In genomic region chr11:44605965-44606364, GRCh38 we compare ENCODE assay signal across 17 cellular contexts. TPM values are rescaled to one million over a fixed set of nuclear protein-coding genes. Genes with fewer than 3 reads are reported as not detected.
DNase-seq lines count a peak whose midpoint lies in the region; ATAC-seq, FAIRE-seq and TF ChIP-seq lines count a peak whose summit lies in the region.
"Had no signal": no experiment of that assay in that cellular context is flagged by ENCODE, and none has a peak within 500 bp of the region (broad histone marks: within the 10 kb centered on the region; RNA-seq: fewer than 3 reads in every experiment).

No MANE protein-coding gene starts in this region.

- H3K27ac Mint-ChIP-seq in activated naive CD4-positive, alpha-beta T cell treated with anti-CD3 and anti-CD28 coated beads, Interleukin-2, amount 50 U/mL, for 72 hours: peak overlapping the region; percentile 78 to 84

- H3K4me2 ChIP-seq in OCI-LY7 (ENCODE audit: low read length) (peak overlapping the region; percentile 61; the same call in 1 of the 2 replicates), K562 (ENCODE audit: insufficient read depth, low read length) (no peak overlapping the region)

- H3K9me2 ChIP-seq in OCI-LY7 (ENCODE audit: insufficient read depth, low read length): no peaks in the 10 kb centered on the region

- 63% methylated on average over 7 of the region's 7 CpGs for WGBS in K562 (ENCODE audit: insufficient coverage, low coverage, missing lambda C conversion rate)
- WGBS in psoas muscle, 3 donors: 92 to 97% (median 97%) methylated on average over 7 of the region's 7 CpGs

- no peak overlapping the region for H3K9ac ChIP-seq in K562 (ENCODE audit: insufficient read depth in 1 of 2, low read depth in 2 of 2, low read length in 2 of 2)

- CTCF ChIA-PET in OCI-LY7 (lab: Charles Lee; ENCODE audit: unreplicated experiment): no interaction called here
- CTCF ChIA-PET in K562 (lab: Yijun Ruan, JAX; ENCODE audit: low intra/inter-chr PET ratio): no interaction called here

- H3K9me1 ChIP-seq in K562 (ENCODE audit: control insufficient read depth, insufficient read depth, low read length): no peaks in the 10 kb centered on the region

- TF ChIP-seq EP300 in K562 (IDR thresholded peaks at IDR 0.05; ENCODE audit: low read length): no peak

- H3K9me3 ChIP-seq in OCI-LY7 (ENCODE audit: low read length) (no peaks in the 10 kb centered on the region), K562 (replicated peaks; ENCODE audit: control insufficient read depth, insufficient read depth, low read depth, low read length) (no peaks in the 10 kb centered on the region), tibial artery (no peaks in the 10 kb centered on the region), psoas muscle (no peaks in the 10 kb centered on the region)

- no peak for ATAC-seq in activated naive CD4-positive, alpha-beta T cell treated with anti-CD3 and anti-CD28 coated beads, Interleukin-2, amount 50 U/mL, for 72 hours
- ATAC-seq in K562 (no peak), psoas muscle (no peak)
- ATAC-seq: Panc1 had no signal

- H3K4me1 ChIP-seq in OCI-LY7 (ENCODE audit: insufficient read depth, low read length, poor library complexity, severe bottlenecking): peaks cover 69% of the 10 kb centered on the region
- peaks cover 17 to 19% of the 10 kb centered on the region in 2 experiments; a peak in 4 of 5 replicates for H3K4me1 ChIP-seq in K562 (replicated peaks in 1 of 2; ENCODE audit: control insufficient read depth in 2 of 2, insufficient read depth in 2 of 2, low read length in 2 of 2)
- peaks cover 0 to 100% (median 89%) of the 10 kb centered on the region in 4 donors for H3K4me1 ChIP-seq in tibial artery
- H3K4me1 ChIP-seq in psoas muscle: peaks cover 29% of the 10 kb centered on the region

- H3K36me3 ChIP-seq in OCI-LY7 (ENCODE audit: insufficient read depth, low read length) (no peaks in the 10 kb centered on the region), K562 (ENCODE audit: control insufficient read depth, insufficient read depth, low read length) (no peaks in the 10 kb centered on the region), tibial artery (peaks cover 0 to 24% (median 0%) of the 10 kb centered on the region in 3 donors), psoas muscle (ENCODE audit: insufficient read depth in 1 of 2, low read depth in 1 of 2) (peaks cover 0 to 40% of the 10 kb centered on the region in 2 donors)

- H3K36me3 Mint-ChIP-seq in activated naive CD4-positive, alpha-beta T cell treated with anti-CD3 and anti-CD28 coated beads, Interleukin-2, amount 50 U/mL, for 72 hours: peaks cover 33 to 47% of the 10 kb centered on the region in 2 donors

- TF ChIP-seq RAD21 in K562 (CRISPR knock-in tag; conservative IDR thresholded peaks at IDR 0.05 in 1 of 2, IDR thresholded peaks at IDR 0.05 in 1 of 2): no peak

- FAIRE-seq in K562 (lab: Jason Lieb, UNC): no peak

- H3K9me3 Mint-ChIP-seq in activated naive CD4-positive, alpha-beta T cell treated with anti-CD3 and anti-CD28 coated beads, Interleukin-2, amount 50 U/mL, for 72 hours: no peaks in the 10 kb centered on the region
- H3K9me3 Mint-ChIP-seq: CD14-positive monocyte had no signal

- H3K79me2 ChIP-seq in OCI-LY7 (ENCODE audit: insufficient read depth, low read depth, low read length) (no peaks in the 10 kb centered on the region), K562 (ENCODE audit: control insufficient read depth, insufficient read depth, low read length) (no peaks in the 10 kb centered on the region)

- no peak for DNase-seq in activated naive CD4-positive, alpha-beta T cell treated with anti-CD3 and anti-CD28 coated beads, Interleukin-2, amount 50 U/mL, for 72 hours (ENCODE audit: low spot score in 2 of 2)
- no peak for DNase-seq in activated naive CD4-positive, alpha-beta T cell treated with Interleukin-2 at 50 U/mL for 16 hours
- DNase-seq in OCI-LY7 (ENCODE audit: low spot score) (no peak), K562 (ENCODE audit: extremely low read depth in 1 of 4, low spot score in 3 of 4) (no peak), tibial artery (no peak), MV-4-11 (lab: John Stamatoyannopoulos, UW) (no peak), psoas muscle (no peak), NCI-H748 treated with DMSO at 0.1 percent for 48 hours (lab: John Stamatoyannopoulos, UW) (no peak)
- DNase-seq: DMS53, HCEC 1CT, NCI-H1436, NCI-H2029, NCI-H446 treated with DMSO at 0.1 percent for 48 hours, NCI-H774 had no signal

- TF ChIP-seq POLR2A in K562 (conservative IDR thresholded peaks at IDR 0.05): no peak

- TF ChIP-seq CTCF in OCI-LY7 (conservative IDR thresholded peaks at IDR 0.05; ENCODE audit: low read length): no peak
- no peak for TF ChIP-seq CTCF in K562 (IDR thresholded peaks at IDR 0.05 in 2 of 3, conservative IDR thresholded peaks at IDR 0.05 in 1 of 3; ENCODE audit: insufficient read depth in 2 of 3, low read depth in 1 of 3, low read length in 3 of 3)
- TF ChIP-seq CTCF in tibial artery (IDR thresholded peaks at IDR 0.05): no peak
- no peak for TF ChIP-seq CTCF in psoas muscle (IDR thresholded peaks at IDR 0.05)

- no peak overlapping the region for H3K4me3 ChIP-seq in OCI-LY7 (ENCODE audit: low read depth, low read length, poor library complexity, severe bottlenecking)
- no peak overlapping the region for H3K4me3 ChIP-seq in K562
- no peak overlapping the region for H3K4me3 ChIP-seq in tibial artery
- H3K4me3 ChIP-seq in psoas muscle: no peak overlapping the region

- POLR2A ChIA-PET in OCI-LY7 (lab: Charles Lee): interaction anchor here (0.6 kb wide), 1 partner anchor 339 kb away, joined by 3 read pairs; no protein-coding TSS in a partner anchor
- POLR2A ChIA-PET in K562 (lab: Yijun Ruan, JAX): interaction anchor here (0.7 to 2.2 kb wide), 2 partner anchors 22 to 39 kb away, joined by 5 to 9 read pairs; no protein-coding TSS in a partner anchor

- in situ Hi-C loops in K562 (cut with MboI): loop anchor here (5.0 kb wide), 1 partner anchor 44 kb away; no protein-coding TSS in a partner anchor

- H4K20me1 ChIP-seq in OCI-LY7 (ENCODE audit: insufficient read depth, low read length) (no peaks in the 10 kb centered on the region), K562 (replicated peaks; ENCODE audit: control insufficient read depth, insufficient read depth, low read length) (no peaks in the 10 kb centered on the region)

- H2AFZ ChIP-seq in OCI-LY7 (ENCODE audit: low read length): no peak overlapping the region
- H2AFZ ChIP-seq in K562 (ENCODE audit: low read depth, low read length): no peak overlapping the region

- no peak overlapping the region for H3K27ac ChIP-seq in OCI-LY7 (ENCODE audit: low read depth, low read length, poor library complexity, severe bottlenecking)
- H3K27ac ChIP-seq in K562 (ENCODE audit: extremely low read depth, low read depth, low read length): no peak overlapping the region
- peak overlapping the region; percentile 82 to 84 for H3K27ac ChIP-seq in tibial artery
- no peak overlapping the region for H3K27ac ChIP-seq in psoas muscle
- H3K27ac ChIP-seq: HL-60 had no signal

- BruUV-seq in OCI-LY7 (replicated peaks; lab: Mats Ljungman, UMichigan): no TSS peak
- no TSS peak for BruUV-seq in K562 (replicated peaks; lab: Mats Ljungman, UMichigan)

- intact Hi-C loops in OCI-LY7 (cut with micrococcal nuclease; ENCODE audit: unreplicated experiment) (no loop called here), K562 (cut with micrococcal nuclease) (no loop called here), tibial artery (cut with DNase I; ENCODE audit: low total_unique reads) (no loop called here), psoas muscle (cut with DNase I) (loop anchor here in 1 of 2 donors (10.0 kb wide), 1 partner anchor 501 kb away; no protein-coding TSS in a partner anchor)

- H3K27me3 ChIP-seq in K562 (ENCODE audit: control insufficient read depth in 2 of 2, insufficient read depth in 2 of 2, low read length in 2 of 2): no peaks in the 10 kb centered on the region; a peak in 1 of 5 replicates
- no peaks in the 10 kb centered on the region for H3K27me3 ChIP-seq in tibial artery
- H3K27me3 ChIP-seq in psoas muscle (ENCODE audit: insufficient read depth in 3 of 3, low read length in 2 of 3): no peaks in the 10 kb centered on the region

TF ChIP-seq in K562, 482 proteins besides CTCF, POLR2A, EP300 and RAD21:
- TF ChIP-seq YY1 (IDR thresholded peaks at IDR 0.05; ENCODE audit: borderline replicate concordance in 1 of 3, control insufficient read depth in 1 of 3, extremely low read depth in 1 of 3, insufficient read depth in 3 of 3, insufficient read length in 1 of 3, insufficient replicate concordance in 2 of 3, low read depth in 1 of 3, low read length in 2 of 3): peak in 1 of 3 experiments; percentile 50
- no peak for TF ChIP-seq DACH1 (IDR thresholded peaks at IDR 0.05; ENCODE audit: partially characterized antibody)
- 0 out of 2 replicates have a peak, but pooled peaks have one; percentile 25 for TF ChIP-seq ZNF121 (CRISPR knock-in tag; conservative IDR thresholded peaks at IDR 0.05)

RNA-seq across cellular contexts. Expression of gene CD82, which starts 40.5 kb away (rescaled TPM):
- total RNA-seq in activated naive CD4-positive, alpha-beta T cell treated with anti-CD3 and anti-CD28 coated beads, Interleukin-2, amount 50 U/mL, for 72 hours: 100 to 1,000 TPM; 270 to 324 TPM
- 1.2 and 1.8 TPM in 2 replicates for total RNA-seq in OCI-LY7 (2014; rRNA removed; shearing (Covaris generic))
- 3.4 and 6.4 TPM in 2 replicates for total RNA-seq in OCI-LY7 (2022)
- 3.5 and 6.3 TPM in 2 replicates for total RNA-seq in K562 (2011; cell fraction: chromatin; rRNA removed; ENCODE audit: low replicate concordance)
- 5.3 and 8.8 TPM in 2 replicates for total RNA-seq in K562 (2011; cell fraction: nucleolus; rRNA removed)
- 4.4 and 6.4 TPM in 2 replicates for total RNA-seq in K562 (2011; cell fraction: nucleoplasm; rRNA removed)
- 3.9 and 4.7 TPM in 2 replicates for total RNA-seq in K562 (2014; rRNA removed)
- 1.3 and 2.0 TPM in 2 replicates for total RNA-seq in K562 (2014; rRNA removed; fragmentation: Illumina TruSeq; extraction: Trizol)
- 4.4 and 4.5 TPM in 2 replicates for total RNA-seq in K562 (2015; rRNA removed; fragmentation: Illumina TruSeq; extraction: Trizol)
- 8.2 and 9.4 TPM in 2 replicates for total RNA-seq in K562 (2021)
- 2.8 and 5.9 TPM in 2 replicates for polyA plus RNA-seq in K562 (2011; rRNA removed)
- polyA plus RNA-seq in K562 (2011; cell fraction: cytosol; rRNA removed): 5.3 and 7.6 TPM in 2 replicates
- polyA plus RNA-seq in K562 (2011; cell fraction: nucleus; rRNA removed): 1.1 and 2.4 TPM in 2 replicates
- polyA plus RNA-seq in K562 (2012): 9.2 and 23.4 TPM in 2 replicates
- 3.0 and 3.7 TPM in 2 replicates for polyA plus RNA-seq in K562 (2014; fragmentation: Illumina TruSeq; extraction: Trizol)
- under 1 TPM; 0.27 to 0.30 TPM for polyA plus RNA-seq in K562 (2014; fragmentation: Nextera tagmentation; extraction: Ambion mirVana)
- polyA plus RNA-seq in K562 (2014; rRNA removed): 4.6 and 5.8 TPM in 2 replicates
- 1.8 and 3.5 TPM in 2 replicates for polyA minus RNA-seq in K562 (2011; rRNA and poly(A)+ RNA removed)
- 2.4 and 4.0 TPM in 2 replicates for polyA minus RNA-seq in K562 (2011; cell fraction: cytosol; rRNA and poly(A)+ RNA removed)
- polyA minus RNA-seq in K562 (2011; cell fraction: nucleus; rRNA and poly(A)+ RNA removed): 2.3 and 3.4 TPM in 2 replicates
- 100 to 1,000 TPM in 1 of 4 donors, 10 to 100 TPM in 3; 25.9 to 162 (median 50.2) TPM for total RNA-seq in psoas muscle
- 10 to 100 TPM; 13.3 to 22.1 (median 13.7) TPM for polyA plus RNA-seq in psoas muscle

Comparison
In these comparisons a context has a peak if more than half of its experiments do, and no peak if none do; other contexts are left out.
1. H3K27ac ChIP-seq: peak in tibial artery (2 of 2); none in OCI-LY7 (single experiment), K562 (single experiment) and psoas muscle (single experiment).